Comparison of ENCODE assay signal across 23 cellular contexts in the genomic region with DNA sequence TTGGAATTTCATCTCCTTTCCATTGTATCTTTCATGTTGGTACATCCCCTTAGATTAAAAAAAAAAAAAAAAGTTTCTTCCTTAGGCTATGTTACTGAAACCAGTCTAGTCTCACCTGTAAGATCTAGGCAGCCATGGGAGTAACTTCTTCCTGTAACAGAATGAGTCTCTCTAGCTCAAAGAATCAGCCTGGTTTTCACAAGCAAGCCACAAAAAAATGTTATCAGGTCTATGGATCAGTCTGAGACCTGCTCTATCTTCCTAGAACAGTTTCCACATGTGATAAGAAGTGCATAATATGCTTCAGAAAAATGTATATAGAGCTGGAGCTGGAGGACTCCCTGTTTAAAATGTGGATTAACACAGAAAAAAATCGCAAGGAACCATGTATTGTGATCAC. TPM values are rescaled to one million over a fixed set of nuclear protein-coding genes. Genes with fewer than 3 reads are reported as not detected.
A peak's percentile ranks its signal among the peaks of the same experiment; 100 is the strongest.
DNase-seq lines count a peak whose midpoint lies in the region; ATAC-seq, FAIRE-seq and TF ChIP-seq lines count a peak whose summit lies in the region.
"Had no signal": no experiment of that assay in that cellular context is flagged by ENCODE, and none has a peak within 500 bp of the region (broad histone marks: within the 10 kb centered on the region; RNA-seq: fewer than 3 reads in every experiment).

No MANE protein-coding gene starts in this region.

- H3K4me1 ChIP-seq in endodermal cell (ENCODE audit: control insufficient read depth, insufficient read depth, low read length) (peaks cover 5% of the 10 kb centered on the region), kidney (ENCODE audit: control insufficient read depth in 1 of 2, insufficient read depth in 1 of 2, low read depth in 1 of 2, low read length in 2 of 2) (no peaks in the 10 kb centered on the region)
- H3K4me1 ChIP-seq: BLaER1, lower lobe of right lung had no signal

- POLR2A ChIA-PET in activated CD4-positive, alpha-beta T cell treated with anti-CD3 and anti-CD28 coated beads, Interleukin-2, amount 10 ng/mL, durations not matched to agents 7 days and 5 days (lab: Charles Lee), result interaction anchor here (1.1 kb wide), 1 partner anchor 54 kb away, joined by 4 read pairs; the partner anchor contains the start of gene ARRDC3

- no peak for TF ChIP-seq CTCF in endodermal cell (conservative IDR thresholded peaks at IDR 0.05)
- no peak for TF ChIP-seq CTCF in kidney (IDR thresholded peaks at IDR 0.05; ENCODE audit: borderline replicate concordance, extremely low read depth, insufficient read depth)

- H3K9me3 ChIP-seq in KOPT-K1 (ENCODE audit: insufficient read depth, low read length, poor library complexity, severe bottlenecking) (no peaks in the 10 kb centered on the region), endodermal cell (ENCODE audit: control insufficient read depth, low read length) (no peaks in the 10 kb centered on the region), kidney (ENCODE audit: control insufficient read depth in 1 of 2, low read length in 2 of 2) (no peaks in the 10 kb centered on the region)
- H3K9me3 ChIP-seq: BLaER1, Caco-2, heart left ventricle, lower lobe of right lung had no signal

- H3K36me3 ChIP-seq in KOPT-K1 (ENCODE audit: insufficient read depth, low read length) (no peaks in the 10 kb centered on the region), endodermal cell (ENCODE audit: control insufficient read depth, insufficient read depth, low read length) (no peaks in the 10 kb centered on the region), kidney (ENCODE audit: control insufficient read depth in 1 of 2, insufficient read depth in 2 of 2, low read length in 2 of 2) (no peaks in the 10 kb centered on the region)
- H3K36me3 ChIP-seq: BLaER1, brain microvascular endothelial cell, heart left ventricle, lower lobe of right lung had no signal

- H3K36me3 Mint-ChIP-seq in activated CD4-positive, alpha-beta T cell treated with anti-CD3 and anti-CD28 coated beads, Interleukin-2, amount 10 ng/mL, durations not matched to agents 7 days and 5 days (ENCODE audit: low read depth), result no peaks in the 10 kb centered on the region
- no peaks in the 10 kb centered on the region for H3K36me3 Mint-ChIP-seq in endodermal cell (ENCODE audit: low read depth)
- H3K36me3 Mint-ChIP-seq: immature natural killer cell, T-cell had no signal

- peaks cover 29% of the 10 kb centered on the region for H3K4me1 Mint-ChIP-seq in activated CD4-positive, alpha-beta T cell treated with anti-CD3 and anti-CD28 coated beads, Interleukin-2, amount 10 ng/mL, durations not matched to agents 7 days and 5 days
- peaks cover 17% of the 10 kb centered on the region for H3K4me1 Mint-ChIP-seq in endodermal cell

- no peak overlapping the region for H3K27ac Mint-ChIP-seq in activated CD4-positive, alpha-beta T cell treated with anti-CD3 and anti-CD28 coated beads, Interleukin-2, amount 10 ng/mL, durations not matched to agents 7 days and 5 days
- peak overlapping the region; percentile 71 for H3K27ac Mint-ChIP-seq in endodermal cell
- H3K27ac Mint-ChIP-seq: immature natural killer cell, T-cell had no signal

- intact Hi-C loops in kidney (cut with DNase I) (no loop called here), left ventricle myocardium superior (cut with micrococcal nuclease) (no loop called here)

- 75 to 93% methylated on average over 1 of the region's 1 CpG for WGBS in endodermal cell (ENCODE audit: insufficient coverage in 1 of 2, insufficient read length in 1 of 2), 2 experiments

- peak; percentile 58 for ATAC-seq in stimulated activated naive CD8-positive, alpha-beta T cell treated with anti-CD3 and anti-CD28 coated beads, Interleukin-15, Interleukin-2, amounts not matched to agents 100 U/mL and 50 U/mL, for 24 hours
- ATAC-seq in GM21515 (IDR thresholded peaks at IDR 0.05; ENCODE audit: unreplicated experiment) (no peak), left ventricle myocardium superior (no peak)
- ATAC-seq: heart left ventricle, lower lobe of right lung had no signal

- H3K9ac ChIP-seq in endodermal cell (ENCODE audit: extremely low read depth, low read length, poor library complexity, severe bottlenecking), result no peak overlapping the region
- H3K9ac ChIP-seq in kidney (ENCODE audit: low read length in 2 of 2), result no peak overlapping the region
- H3K9ac ChIP-seq: BLaER1 had no signal

- no peak overlapping the region for H3K4me3 ChIP-seq in endodermal cell (ENCODE audit: low read length)
- no peak overlapping the region for H3K4me3 ChIP-seq in kidney (ENCODE audit: low read length in 2 of 2)
- H3K4me3 ChIP-seq: BLaER1, heart left ventricle, lower lobe of right lung had no signal

- CTCF ChIA-PET in activated CD4-positive, alpha-beta T cell treated with anti-CD3 and anti-CD28 coated beads, Interleukin-2, amount 10 ng/mL, durations not matched to agents 7 days and 5 days (lab: Charles Lee), result interaction anchor here (0.6 to 2.0 kb wide), 6 partner anchors 9 to 814 kb away, joined by 3 to 8 read pairs (median 4); no protein-coding TSS in a partner anchor

- no peaks in the 10 kb centered on the region for H3K9me3 Mint-ChIP-seq in activated CD4-positive, alpha-beta T cell treated with anti-CD3 and anti-CD28 coated beads, Interleukin-2, amount 10 ng/mL, durations not matched to agents 7 days and 5 days
- H3K9me3 Mint-ChIP-seq in endodermal cell, result no peaks in the 10 kb centered on the region
- H3K9me3 Mint-ChIP-seq: immature natural killer cell, T-cell had no signal

- FAIRE-seq in kidney (lab: Jason Lieb, UNC), result no peak

- peaks cover 6% of the 10 kb centered on the region for H3K27me3 Mint-ChIP-seq in activated CD4-positive, alpha-beta T cell treated with anti-CD3 and anti-CD28 coated beads, Interleukin-2, amount 10 ng/mL, durations not matched to agents 7 days and 5 days
- H3K27me3 Mint-ChIP-seq in endodermal cell (ENCODE audit: insufficient read depth), result no peaks in the 10 kb centered on the region
- H3K27me3 Mint-ChIP-seq: T-cell had no signal

- DNase-seq in activated CD4-positive, alpha-beta T cell treated with anti-CD3 and anti-CD28 coated beads, Interleukin-2, amount 10 ng/mL, durations not matched to agents 7 days and 5 days, result peak; percentile 11
- DNase-seq in activated CD4-positive, alpha-beta T cell treated with anti-CD3 and anti-CD28 coated beads for 4 hours, result no peak
- DNase-seq in endodermal cell (no peak), kidney (no peak), left ventricle myocardium superior (no peak)
- DNase-seq in stimulated activated naive CD8-positive, alpha-beta T cell treated with anti-CD3 and anti-CD28 coated beads, Interleukin-15, Interleukin-2, amounts not matched to agents 100 U/mL and 50 U/mL, for 24 hours, result no peak
- DNase-seq: brain microvascular endothelial cell; Caco-2; EL; heart left ventricle; immature natural killer cell; lower lobe of right lung; MV-4-11; NCI-H1694 treated with DMSO at 0.1 percent for 48 hours; NCI-H748 treated with DMSO at 0.1 percent for 48 hours; retina; SHP77 treated with DMSO at 0.1 percent for 48 hours; stimulated activated CD4-positive, alpha-beta T cell treated with anti-CD3 and anti-CD28 coated beads, Interleukin-4, amount 100 ng/mL, for 4 hours; T-cell had no signal

- no peaks in the 10 kb centered on the region for H3K27me3 ChIP-seq in endodermal cell (ENCODE audit: control insufficient read depth, insufficient read depth, low read length, poor library complexity, severe bottlenecking)
- H3K27me3 ChIP-seq: BLaER1, brain microvascular endothelial cell, heart left ventricle had no signal

- H3K27ac ChIP-seq in KOPT-K1 (ENCODE audit: low read depth, low read length, poor library complexity, severe bottlenecking), result peak overlapping the region; percentile 29
- H3K27ac ChIP-seq in endodermal cell (ENCODE audit: low read depth, low read length), result no peak overlapping the region
- no peak overlapping the region for H3K27ac ChIP-seq in kidney (ENCODE audit: low read depth in 2 of 2, low read length in 2 of 2)
- H3K27ac ChIP-seq: BLaER1, brain microvascular endothelial cell, HL-60, lower lobe of right lung had no signal

- H3K4me3 Mint-ChIP-seq in activated CD4-positive, alpha-beta T cell treated with anti-CD3 and anti-CD28 coated beads, Interleukin-2, amount 10 ng/mL, durations not matched to agents 7 days and 5 days, result no peak overlapping the region
- no peak overlapping the region for H3K4me3 Mint-ChIP-seq in endodermal cell
- H3K4me3 Mint-ChIP-seq: immature natural killer cell, T-cell had no signal

RNA-seq across cellular contexts. Expression of gene ARRDC3, which starts 53.8 kb away (rescaled TPM):
- 10 to 100 TPM; 34.1 to 35.0 TPM for total RNA-seq in activated CD4-positive, alpha-beta T cell treated with anti-CD3 and anti-CD28 coated beads, Interleukin-2, amount 10 ng/mL, durations not matched to agents 7 days and 5 days
- 10 to 100 TPM; 30.5 to 60.7 TPM for total RNA-seq in endodermal cell
- polyA plus RNA-seq in endodermal cell (2013, experiment 1 of 2), result 55.6 TPM
- polyA plus RNA-seq in endodermal cell (2013, experiment 2 of 2), result 57.6 TPM
- 124 TPM for total RNA-seq in kidney
- 18.4 TPM for polyA plus RNA-seq in kidney (ENCODE audit: insufficient read depth, low read depth, low replicate concordance)
- total RNA-seq in left ventricle myocardium superior, result 16.5 TPM
